ENCODE assay signal across 1 cellular context in genomic region chr12:26123482-26123980, GRCh38.
TF ChIP-seq lines count a peak whose summit lies in the region.

No MANE protein-coding gene starts in this region.

TF ChIP-seq in HEK293, 187 proteins besides CTCF, POLR2A, EP300 and RAD21 (continued from another document):
- TF ChIP-seq ZNF280C (tag by site-specific recombination; IDR thresholded peaks at IDR 0.05): no peak
